ENCODE assay signal across 10 cellular contexts in the genomic region with DNA sequence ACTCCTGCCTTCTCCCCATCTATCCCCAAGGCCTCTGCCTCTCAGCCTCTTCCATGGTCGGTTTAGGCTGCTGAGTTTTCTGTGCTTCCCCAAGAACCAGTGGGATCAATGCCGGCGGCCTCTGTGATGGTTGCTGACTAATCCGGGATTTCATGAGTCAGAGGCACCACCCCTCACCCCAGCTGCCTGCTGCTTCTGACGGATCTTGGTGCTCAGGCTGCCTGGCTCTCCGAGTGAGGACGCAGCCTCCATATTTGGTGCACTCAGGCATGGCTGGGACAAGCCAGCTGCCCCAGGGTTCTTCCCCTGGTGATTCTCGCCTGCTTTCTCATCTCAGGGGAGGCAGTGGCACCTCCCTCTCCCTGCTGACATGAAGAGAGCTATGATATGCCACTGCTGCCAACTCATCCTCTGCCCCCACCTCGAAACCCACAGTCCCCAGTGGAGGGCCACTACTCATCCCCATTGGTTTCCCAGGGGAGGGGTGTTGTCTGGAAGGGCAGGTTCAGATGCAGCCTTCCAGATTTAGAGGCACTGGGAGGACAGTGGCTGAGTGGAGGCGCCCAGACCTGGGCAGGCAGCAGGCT. TPM values are rescaled to one million over a fixed set of nuclear protein-coding genes. Genes with fewer than 3 reads are reported as not detected.
DNase-seq lines count a peak whose midpoint lies in the region; ATAC-seq and TF ChIP-seq lines count a peak whose summit lies in the region.
"Had no signal": no experiment of that assay in that cellular context is flagged by ENCODE, and none has a peak within 500 bp of the region (broad histone marks: within the 10 kb centered on the region; RNA-seq: fewer than 3 reads in every experiment).

No MANE protein-coding gene starts in this region.

- intact Hi-C loops in Right ventricle myocardium inferior (cut with DNase I) = no loop called here
- intact Hi-C loops in heart right ventricle (cut with DNase I) = no loop called here
- intact Hi-C loops in thyroid gland (cut with DNase I) = no loop called here

- peak; percentile 83 for DNase-seq in Right ventricle myocardium inferior (ENCODE audit: missing footprints)
- DNase-seq in heart right ventricle = no peak
- peak; percentile 72 to 87 for DNase-seq in SW 1271 (lab: John Stamatoyannopoulos, UW)
- peak; percentile 93 for DNase-seq in fibroblast of pulmonary artery (ENCODE audit: low read depth)
- DNase-seq in smooth muscle cell (lab: John Stamatoyannopoulos, UW; ENCODE audit: unreplicated experiment) = peak; percentile 70
- DNase-seq in thyroid gland = no peak
- DNase-seq in activated gamma-delta T cell (lab: John Stamatoyannopoulos, UW) = no peak

- TF ChIP-seq POLR2A in thyroid gland (IDR thresholded peaks at IDR 0.05) = no peak

- peaks cover 10% of the 10 kb centered on the region for H3K79me2 ChIP-seq in smooth muscle cell (ENCODE audit: low read depth)

- H2AFZ ChIP-seq in smooth muscle cell (ENCODE audit: low read depth) = no peak overlapping the region

- peak overlapping the region; percentile 59 for H3K4me2 ChIP-seq in smooth muscle cell

- H3K27ac ChIP-seq in heart right ventricle (peak overlapping the region in 3 of 10 donors; percentile 14 to 44 (median 25)), smooth muscle cell (ENCODE audit: low read depth) (peak overlapping the region; percentile 83), thyroid gland (peak overlapping the region in 1 of 3 donors; percentile 32)
- H3K27ac ChIP-seq: cardiac muscle cell had no signal

- no peak overlapping the region for H3K9ac ChIP-seq in smooth muscle cell (ENCODE audit: low read depth)

- peaks cover 7 to 50% (median 25%) of the 10 kb centered on the region in 9 donors for H3K4me1 ChIP-seq in heart right ventricle
- H3K4me1 ChIP-seq in smooth muscle cell (ENCODE audit: low read depth) = peaks cover 22% of the 10 kb centered on the region
- peaks cover 16 to 31% of the 10 kb centered on the region in 2 donors for H3K4me1 ChIP-seq in thyroid gland

- TF ChIP-seq CTCF in heart right ventricle (IDR thresholded peaks at IDR 0.05) = no peak
- TF ChIP-seq CTCF in fibroblast of pulmonary artery (IDR thresholded peaks at IDR 0.05; ENCODE audit: low read length, missing control alignments) = no peak
- no peak for TF ChIP-seq CTCF in smooth muscle cell (IDR thresholded peaks at IDR 0.05; ENCODE audit: borderline replicate concordance, insufficient read depth, poor library complexity, severe bottlenecking)
- TF ChIP-seq CTCF in thyroid gland (IDR thresholded peaks at IDR 0.05) = no peak

- H3K9me3 ChIP-seq in heart right ventricle (no peaks in the 10 kb centered on the region), smooth muscle cell (replicated peaks; ENCODE audit: low read depth) (no peaks in the 10 kb centered on the region), thyroid gland (no peaks in the 10 kb centered on the region)

- no peak overlapping the region for H3K4me3 ChIP-seq in heart right ventricle
- no peak overlapping the region for H3K4me3 ChIP-seq in fibroblast of pulmonary artery (replicated peaks; ENCODE audit: low read depth, low read length)
- H3K4me3 ChIP-seq in smooth muscle cell = no peak overlapping the region
- H3K4me3 ChIP-seq in thyroid gland (replicated peaks in 1 of 3) = no peak overlapping the region
- H3K4me3 ChIP-seq: cardiac muscle cell had no signal

- no peak for ATAC-seq in Right ventricle myocardium inferior
- no peak for ATAC-seq in heart right ventricle
- ATAC-seq in GM21360 (IDR thresholded peaks at IDR 0.05; ENCODE audit: unreplicated experiment) = no peak

- peaks cover 25% of the 10 kb centered on the region for H4K20me1 ChIP-seq in smooth muscle cell (ENCODE audit: low read depth)

- no peaks in the 10 kb centered on the region for H3K27me3 ChIP-seq in heart right ventricle
- H3K27me3 ChIP-seq in smooth muscle cell (ENCODE audit: low read depth) = no peaks in the 10 kb centered on the region
- H3K27me3 ChIP-seq in thyroid gland = no peaks in the 10 kb centered on the region

- H3F3A ChIP-seq in smooth muscle cell (ENCODE audit: low read depth) = peaks cover 29% of the 10 kb centered on the region

- H3K36me3 ChIP-seq in heart right ventricle (peaks cover 0 to 58% (median 18%) of the 10 kb centered on the region in 9 donors), smooth muscle cell (ENCODE audit: low read depth) (no peaks in the 10 kb centered on the region), thyroid gland (peaks cover 19 to 20% of the 10 kb centered on the region in 2 donors)
- H3K36me3 ChIP-seq: cardiac muscle cell had no signal

- 70 to 73% methylated on average over 10 of the region's 10 CpGs for WGBS in heart right ventricle, 2 donors
- WGBS in smooth muscle cell (ENCODE audit: low lambda C conversion rate) = 11% methylated on average over 10 of the region's 10 CpGs
- WGBS in thyroid gland, 2 donors = 81 to 82% methylated on average over 7 to 10 of the region's 10 CpGs

RNA-seq across cellular contexts. Expression of gene MAN1B1, which starts 3.3 kb away (rescaled TPM):
- total RNA-seq in Right ventricle myocardium inferior (20.4 TPM), heart right ventricle (10 to 100 TPM; 16.9 to 27.7 (median 20.9) TPM), smooth muscle cell (62.9 and 70.9 TPM in 2 replicates), thyroid gland (10 to 100 TPM; 48.2 to 73.8 (median 67.2) TPM)
- polyA plus RNA-seq in heart right ventricle (10 to 100 TPM; 25.5 to 71.4 TPM), smooth muscle cell (97.1 and 109 TPM in 2 replicates)

RNA-seq across cellular contexts. Expression of gene UAP1L1, which starts 6.2 kb away (rescaled TPM):
- total RNA-seq in Right ventricle myocardium inferior = 13.6 TPM
- total RNA-seq in heart right ventricle = 10 to 100 TPM in 4 of 10 donors, 1 to 10 TPM in 6; 6.0 to 16.5 (median 8.5) TPM
- 10 to 100 TPM in 1 of 2 donors, 1 to 10 TPM in 1; 3.4 to 24.3 TPM for polyA plus RNA-seq in heart right ventricle
- 5.8 and 7.2 TPM in 2 replicates for total RNA-seq in smooth muscle cell
- polyA plus RNA-seq in smooth muscle cell = 22.5 and 23.8 TPM in 2 replicates
- total RNA-seq in thyroid gland = 10 to 100 TPM in 2 of 4 donors, 1 to 10 TPM in 2; 9.3 to 15.7 (median 12.4) TPM

RNA-seq across cellular contexts. Expression of gene SAPCD2, which starts 13.2 kb away (rescaled TPM):
- total RNA-seq in Right ventricle myocardium inferior (0.22 TPM), heart right ventricle (1 to 10 TPM in 1 of 10 donors, under 1 TPM in 8, not detected in 1; 0.06 to 1.1 (median 0.11) TPM), smooth muscle cell (1.9 and 2.1 TPM in 2 replicates), thyroid gland (1 to 10 TPM in 1 of 4 donors, under 1 TPM in 3; 0.27 to 1.0 (median 0.72) TPM)
- polyA plus RNA-seq in heart right ventricle (under 1 TPM; 0.15 to 0.23 TPM), smooth muscle cell (3.9 and 5.0 TPM in 2 replicates)

RNA-seq across cellular contexts. Expression of gene ENTPD2, which starts 29.6 kb away (rescaled TPM):
- total RNA-seq in Right ventricle myocardium inferior (2.7 TPM), heart right ventricle (1 to 10 TPM in 8 of 10 donors, under 1 TPM in 2; 0.32 to 2.5 (median 1.6) TPM), smooth muscle cell (not detected in 2 replicates), thyroid gland (under 1 TPM in 2 of 4 donors, not detected in 2; 0.22 to 0.49 TPM)
- polyA plus RNA-seq in heart right ventricle (1 to 10 TPM in 1 of 2 donors, under 1 TPM in 1; 0.96 to 3.3 TPM), smooth muscle cell (0.30 and 0.78 TPM in 2 replicates)
- total RNA-seq: cardiac muscle cell, subcutaneous adipose tissue had no signal
- polyA plus RNA-seq: cardiac muscle cell had no signal

RNA-seq across cellular contexts. Expression of gene DPP7, which starts 31.0 kb away (rescaled TPM):
- total RNA-seq in Right ventricle myocardium inferior (143 TPM), heart right ventricle (100 to 1,000 TPM in 7 of 10 donors, 10 to 100 TPM in 3; 91.4 to 167 (median 118) TPM), smooth muscle cell (50.6 and 51.4 TPM in 2 replicates), thyroid gland (100 to 1,000 TPM; 120 to 209 (median 157) TPM)
- polyA plus RNA-seq in heart right ventricle (100 to 1,000 TPM; 152 to 677 TPM), smooth muscle cell (170 and 171 TPM in 2 replicates)

Comparison
In these comparisons a context has a peak if more than half of its experiments do, and no peak if none do; other contexts are left out.
1. DNase-seq: peak in Right ventricle myocardium inferior (single experiment), SW 1271 (2 of 2), fibroblast of pulmonary artery (single experiment) and smooth muscle cell (single experiment); none in heart right ventricle (0 of 2), thyroid gland (0 of 2) and activated gamma-delta T cell (single experiment).